12 cellular contexts compared by ENCODE assay signal in genomic region chr11:32081129-32081641, GRCh38. TPM values are rescaled to one million over a fixed set of nuclear protein-coding genes. Genes with fewer than 3 reads are reported as not detected.
DNase-seq lines count a peak whose midpoint lies in the region; ATAC-seq and TF ChIP-seq lines count a peak whose summit lies in the region.
"Had no signal": no experiment of that assay in that cellular context is flagged by ENCODE, and none has a peak within 500 bp of the region (broad histone marks: within the 10 kb centered on the region; RNA-seq: fewer than 3 reads in every experiment).

No MANE protein-coding gene starts in this region.

- H3K4me3 ChIP-seq in fibroblast of the aortic adventitia (ENCODE audit: low read depth, low read length) (no peak overlapping the region), trophoblast cell (ENCODE audit: low read depth, low read length) (no peak overlapping the region)

- H3K4me2 ChIP-seq in trophoblast cell (ENCODE audit: low read length): no peak overlapping the region

- H3K9me3 ChIP-seq in trophoblast cell (ENCODE audit: insufficient read depth, low read depth, low read length): peaks cover 2% of the 10 kb centered on the region

- no peaks in the 10 kb centered on the region for H3K4me1 ChIP-seq in trophoblast cell (ENCODE audit: control insufficient read depth in 1 of 2, insufficient read depth in 2 of 2, low read length in 2 of 2)

- DNase-seq in AG08395 (ENCODE audit: low spot score) (peak; percentile 60), NCI-H524 (lab: John Stamatoyannopoulos, UW) (peak; percentile 83 to 96), fibroblast of the aortic adventitia (ENCODE audit: low read depth) (peak; percentile 62), trophoblast cell (no peak)
- no peak for DNase-seq in activated CD4-positive, alpha-beta T cell treated with anti-CD3 and anti-CD28 coated beads for 1 hour
- DNase-seq: activated B cell treated with CpG ODN at 0.5 μM for 24 hours; CD4-positive, CD25-positive, alpha-beta regulatory T cell; cerebellar nuclear complex; NCI-H1105 treated with DMSO at 0.1 percent for 48 hours had no signal

- no peak overlapping the region for H3K4ac ChIP-seq in trophoblast cell (ENCODE audit: low read depth, low read length)

- H4K91ac ChIP-seq in trophoblast cell (ENCODE audit: low read depth, low read length): no peak overlapping the region

- no peak overlapping the region for H3K9ac ChIP-seq in trophoblast cell (ENCODE audit: low read length)

- no peak overlapping the region for H4K12ac ChIP-seq in trophoblast cell (ENCODE audit: low read depth, low read length)

- no peak overlapping the region for H2AK5ac ChIP-seq in trophoblast cell (ENCODE audit: low read length)

- no peaks in the 10 kb centered on the region for H3K27me3 ChIP-seq in trophoblast cell (ENCODE audit: insufficient read depth, low read length)

- H3K27ac ChIP-seq in trophoblast cell (ENCODE audit: low read depth, low read length): no peak overlapping the region

- H3K14ac ChIP-seq in trophoblast cell (ENCODE audit: low read length): no peak overlapping the region

- no peak overlapping the region for H2BK12ac ChIP-seq in trophoblast cell (ENCODE audit: low read length)

- ATAC-seq in GM19463 (IDR thresholded peaks at IDR 0.05; ENCODE audit: unreplicated experiment): peak; percentile 76
- ATAC-seq in HG02970 (IDR thresholded peaks at IDR 0.05; ENCODE audit: low FRiP score, unreplicated experiment): no peak
- ATAC-seq in GM21360 (IDR thresholded peaks at IDR 0.05; ENCODE audit: unreplicated experiment): no peak

- no peak overlapping the region for H3K23ac ChIP-seq in trophoblast cell (ENCODE audit: low read length)

- WGBS in trophoblast cell (ENCODE audit: extremely low coverage, insufficient coverage, insufficient read length): no CpG with 5 or more reads among the region's 3 CpGs

- no peak overlapping the region for H2BK5ac ChIP-seq in trophoblast cell (ENCODE audit: low read depth, low read length, poor library complexity)

- no peaks in the 10 kb centered on the region for H3K36me3 ChIP-seq in trophoblast cell (ENCODE audit: control insufficient read depth in 1 of 2, insufficient read depth in 2 of 2, low read length in 2 of 2)

- no peaks in the 10 kb centered on the region for H3K79me1 ChIP-seq in trophoblast cell (ENCODE audit: low read length)

- TF ChIP-seq CTCF in fibroblast of the aortic adventitia (IDR thresholded peaks at IDR 0.05; ENCODE audit: insufficient read depth, low read length): no peak

- no peak overlapping the region for H4K8ac ChIP-seq in trophoblast cell (ENCODE audit: low read depth, low read length)

- H3K79me2 ChIP-seq in trophoblast cell (ENCODE audit: control insufficient read depth, insufficient read depth, low read length, poor library complexity): no peaks in the 10 kb centered on the region

- H3K18ac ChIP-seq in trophoblast cell (ENCODE audit: low read length): no peak overlapping the region

- no peak overlapping the region for H2AFZ ChIP-seq in trophoblast cell (ENCODE audit: insufficient read depth, low read length, poor library complexity)

- H2BK120ac ChIP-seq in trophoblast cell (ENCODE audit: insufficient read depth, low read length, poor library complexity): no peak overlapping the region

RNA-seq across cellular contexts. Expression of gene RCN1, which starts 9.7 kb away (rescaled TPM):
- total RNA-seq in fibroblast of the aortic adventitia (ENCODE audit: low replicate concordance): 317 and 427 TPM in 2 replicates
- polyA plus RNA-seq in trophoblast cell (2013): 277 and 283 TPM in 2 replicates

Comparison
In these comparisons a context has a peak if more than half of its experiments do, and no peak if none do; other contexts are left out.
1. DNase-seq: peak in AG08395 (single experiment), NCI-H524 (2 of 2) and fibroblast of the aortic adventitia (single experiment); none in activated CD4-positive, alpha-beta T cell treated with anti-CD3 and anti-CD28 coated beads for 1 hour (single experiment) and trophoblast cell (0 of 2).